Comparison of ENCODE assay signal across 8 cellular contexts in genomic region chr6:52663120-52663934, GRCh38. TPM values are rescaled to one million over a fixed set of nuclear protein-coding genes. Genes with fewer than 3 reads are reported as not detected.
DNase-seq lines count a peak whose midpoint lies in the region; ATAC-seq and TF ChIP-seq lines count a peak whose summit lies in the region.

No MANE protein-coding gene starts in this region.

- H3K4me3 Mint-ChIP-seq in activated CD4-positive, alpha-beta memory T cell treated with anti-CD3 and anti-CD28 coated beads for 36 hours, result no peak overlapping the region
- H3K4me3 Mint-ChIP-seq in endothelial cell (ENCODE audit: unreplicated experiment), result no peak overlapping the region

- peak overlapping the region; percentile 33 for H3K4me3 ChIP-seq in mononuclear cell (ENCODE audit: low read length)

- H3K9me3 ChIP-seq in mononuclear cell (ENCODE audit: low read depth, low read length), result no peaks in the 10 kb centered on the region

- H3K4me1 Mint-ChIP-seq in activated CD4-positive, alpha-beta memory T cell treated with anti-CD3 and anti-CD28 coated beads for 36 hours (ENCODE audit: low read depth), result peaks cover 8% of the 10 kb centered on the region
- peaks cover 3% of the 10 kb centered on the region for H3K4me1 Mint-ChIP-seq in endothelial cell (ENCODE audit: unreplicated experiment)

- no peaks in the 10 kb centered on the region for H3K36me3 Mint-ChIP-seq in activated CD4-positive, alpha-beta memory T cell treated with anti-CD3 and anti-CD28 coated beads for 36 hours
- H3K36me3 Mint-ChIP-seq in endothelial cell (ENCODE audit: low read depth, unreplicated experiment), result no peaks in the 10 kb centered on the region

- no peak overlapping the region for H3K27ac Mint-ChIP-seq in activated CD4-positive, alpha-beta memory T cell treated with anti-CD3 and anti-CD28 coated beads for 36 hours
- H3K27ac Mint-ChIP-seq in endothelial cell (ENCODE audit: unreplicated experiment), result no peak overlapping the region

- H3K27me3 Mint-ChIP-seq in activated CD4-positive, alpha-beta memory T cell treated with anti-CD3 and anti-CD28 coated beads for 36 hours, result no peaks in the 10 kb centered on the region
- H3K27me3 Mint-ChIP-seq in endothelial cell (ENCODE audit: unreplicated experiment), result no peaks in the 10 kb centered on the region

- peaks cover 12% of the 10 kb centered on the region for H3K27me3 ChIP-seq in mononuclear cell (ENCODE audit: insufficient read depth, low read length)

- intact Hi-C loops in activated CD4-positive, alpha-beta memory T cell treated with anti-CD3 and anti-CD28 coated beads for 36 hours (cut with micrococcal nuclease), result loop anchor here (1.0 to 10.0 kb wide), 6 partner anchors 11 to 500 kb away; no protein-coding TSS in a partner anchor

- TF ChIP-seq CTCF in AG09319 (IDR thresholded peaks at IDR 0.05; ENCODE audit: low read depth, low read length) (peak; percentile 83), endothelial cell (IDR thresholded peaks at IDR 0.05; ENCODE audit: unreplicated experiment) (peak; percentile 90)

- CTCF ChIA-PET in activated CD4-positive, alpha-beta memory T cell treated with anti-CD3 and anti-CD28 coated beads for 36 hours (lab: Charles Lee), result interaction anchor here (0.6 to 3.4 kb wide), 19 partner anchors 12 to 497 kb away, joined by 3 to 87 read pairs (median 4); partner anchors contain the start of genes EFHC1, MCM3 and TRAM2

- DNase-seq in AG09319 (ENCODE audit: extremely low read depth, low read depth), result peak; percentile 62
- DNase-seq in NCI-H748 (lab: John Stamatoyannopoulos, UW; ENCODE audit: unreplicated experiment), result peak; percentile 66
- peak; percentile 75 for DNase-seq in activated CD4-positive, alpha-beta memory T cell treated with anti-CD3 and anti-CD28 coated beads for 36 hours
- DNase-seq in endothelial cell (ENCODE audit: low spot score), result peak; percentile 41
- peak; percentile 13 to 77 (median 46) for DNase-seq in stimulated activated naive CD4-positive, alpha-beta T cell (lab: John Stamatoyannopoulos, UW)

- no peaks in the 10 kb centered on the region for H3K9me3 Mint-ChIP-seq in activated CD4-positive, alpha-beta memory T cell treated with anti-CD3 and anti-CD28 coated beads for 36 hours
- H3K9me3 Mint-ChIP-seq in endothelial cell (ENCODE audit: unreplicated experiment), result no peaks in the 10 kb centered on the region

- H3K4me1 ChIP-seq in mononuclear cell (ENCODE audit: insufficient read depth, low read length), result peaks cover 20% of the 10 kb centered on the region

- POLR2A ChIA-PET in activated CD4-positive, alpha-beta memory T cell treated with anti-CD3 and anti-CD28 coated beads for 36 hours (lab: Charles Lee), result interaction anchor here (0.6 kb wide), 1 partner anchor 1056 kb away, joined by 4 read pairs; no protein-coding TSS in a partner anchor

- peak; percentile 24 for ATAC-seq in GM18873 (IDR thresholded peaks at IDR 0.05; ENCODE audit: low FRiP score, unreplicated experiment)
- peak; percentile 43 for ATAC-seq in HG03439 (IDR thresholded peaks at IDR 0.05; ENCODE audit: unreplicated experiment)

RNA-seq across cellular contexts. Expression of gene TMEM14A, which starts 7.6 kb away (rescaled TPM):
- 10 to 100 TPM; 16.8 to 19.3 TPM for total RNA-seq in activated CD4-positive, alpha-beta memory T cell treated with anti-CD3 and anti-CD28 coated beads for 36 hours
- 15.2 TPM for total RNA-seq in endothelial cell (ENCODE audit: unreplicated experiment)
- total RNA-seq in mononuclear cell, result 2.9 TPM

Comparison
In these comparisons a context has a peak if more than half of its experiments do, and no peak if none do; other contexts are left out.
1. Peak in every context shown above with its lines: DNase-seq, ATAC-seq and H3K4me3 ChIP-seq.